19 cellular contexts compared by ENCODE assay signal in genomic region chr2:220374282-220374681, GRCh38.
"Had no signal": no experiment of that assay in that cellular context is flagged by ENCODE, and none has a peak within 500 bp of the region (broad histone marks: within the 10 kb centered on the region; RNA-seq: fewer than 3 reads in every experiment).

No MANE protein-coding gene starts in this region.

- H3K4me3 ChIP-seq: colonic mucosa, esophagus squamous epithelium, hepatocyte, prostate gland, skin epidermis, stomach, thoracic aorta, transverse colon had no signal

- DNase-seq: colonic mucosa; dermis blood vessel endothelial cell; esophagus squamous epithelium; foreskin keratinocyte; head of caudate nucleus; kidney glomerular epithelial cell; naive thymus-derived CD4-positive, alpha-beta T cell; nephron progenitor cell; stimulated activated CD4-positive, alpha-beta T cell treated with anti-CD3 and anti-CD28 coated beads, Interleukin-2, amount 100 ng/mL, for 24 hours; stimulated activated CD4-positive, alpha-beta T cell treated with anti-CD3 and anti-CD28 coated beads, Interleukin-4, amount 100 ng/mL, for 4 hours; stimulated activated naive CD4-positive, alpha-beta T cell; stomach; substantia nigra; transverse colon had no signal

- ATAC-seq: foreskin keratinocyte; naive thymus-derived CD4-positive, alpha-beta T cell; sciatic nerve had no signal
